8 cellular contexts compared by ENCODE assay signal in the genomic region with DNA sequence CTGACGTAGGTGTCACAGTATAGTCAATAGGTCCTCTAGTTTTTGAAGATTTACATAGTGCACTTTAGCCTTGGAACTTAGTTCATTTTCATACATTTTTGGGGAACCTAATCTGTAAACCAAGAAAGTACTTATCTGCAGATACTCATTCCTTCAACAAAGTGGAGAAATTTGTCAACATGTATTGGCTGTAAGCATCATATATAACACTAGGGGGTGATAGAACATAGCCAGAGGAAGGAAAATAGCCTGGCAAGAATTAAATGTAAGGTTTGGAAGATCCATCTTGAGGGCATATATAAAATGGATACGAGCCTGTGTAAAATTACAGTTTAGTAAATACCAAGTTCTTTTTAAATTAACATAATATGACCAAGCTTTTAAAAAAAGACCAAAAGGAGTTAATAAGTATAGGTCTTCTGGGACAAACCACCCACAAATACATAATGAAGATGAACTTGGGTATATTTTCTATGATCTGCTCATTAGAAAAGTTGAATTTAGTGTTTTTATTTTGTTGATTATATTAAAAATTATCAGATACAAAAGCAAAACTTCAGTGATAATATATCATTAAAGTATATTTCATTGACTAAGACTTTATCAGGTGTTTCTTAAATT. TPM values are rescaled to one million over a fixed set of nuclear protein-coding genes. Genes with fewer than 3 reads are reported as not detected.
DNase-seq lines count a peak whose midpoint lies in the region; FAIRE-seq and TF ChIP-seq lines count a peak whose summit lies in the region.

No MANE protein-coding gene starts in this region.

- H3K9ac ChIP-seq in OCI-LY3 (ENCODE audit: low read length), result no peak overlapping the region

- no peaks in the 10 kb centered on the region for H3K4me1 ChIP-seq in OCI-LY3 (ENCODE audit: low read length)
- H3K4me1 ChIP-seq in effector memory CD4-positive, alpha-beta T cell (ENCODE audit: control insufficient read depth, insufficient read depth, low read length, poor library complexity, severe bottlenecking), result no peaks in the 10 kb centered on the region

- no peaks in the 10 kb centered on the region for H3K27me3 Mint-ChIP-seq in endothelial cell (ENCODE audit: unreplicated experiment)
- no peaks in the 10 kb centered on the region for H3K27me3 Mint-ChIP-seq in osteocyte (ENCODE audit: unreplicated experiment)

- H3K36me3 Mint-ChIP-seq in endothelial cell (ENCODE audit: low read depth, unreplicated experiment), result no peaks in the 10 kb centered on the region
- no peaks in the 10 kb centered on the region for H3K36me3 Mint-ChIP-seq in osteocyte (ENCODE audit: unreplicated experiment)

- H3K4me3 ChIP-seq in OCI-LY3 (ENCODE audit: low read length), result no peak overlapping the region
- H3K4me3 ChIP-seq in effector memory CD4-positive, alpha-beta T cell (ENCODE audit: insufficient read depth, low read depth, low read length, poor library complexity, severe bottlenecking), result no peak overlapping the region

- no peaks in the 10 kb centered on the region for H3K9me3 ChIP-seq in OCI-LY3 (ENCODE audit: insufficient read depth, low read length)
- H3K9me3 ChIP-seq in effector memory CD4-positive, alpha-beta T cell (ENCODE audit: control insufficient read depth, low read length), result no peaks in the 10 kb centered on the region

- no peak overlapping the region for H3K4me2 ChIP-seq in OCI-LY3 (ENCODE audit: low read length)

- H3K36me3 ChIP-seq in OCI-LY3 (replicated peaks; ENCODE audit: low read depth, low read length), result no peaks in the 10 kb centered on the region
- no peaks in the 10 kb centered on the region for H3K36me3 ChIP-seq in effector memory CD4-positive, alpha-beta T cell (ENCODE audit: control insufficient read depth, insufficient read depth, low read length)

- DNase-seq in D341Med (ENCODE audit: low spot score) (peak; percentile 36), HTR-8/SVneo (ENCODE audit: insufficient read length, low spot score) (peak; percentile 51), endothelial cell (ENCODE audit: low spot score) (no peak), osteocyte (ENCODE audit: extremely low spot score, unreplicated experiment) (no peak), OCI-M2 (lab: John Stamatoyannopoulos, UW; ENCODE audit: unreplicated experiment) (no peak)
- no peak for DNase-seq in effector memory CD4-positive, alpha-beta T cell
- DNase-seq in stimulated activated CD4-positive, alpha-beta T cell treated with anti-CD3 and anti-CD28 coated beads, Interleukin-1b, Interleukin-23, amount 100 ng/mL, for 48 hours, result no peak

- H3K9me3 Mint-ChIP-seq in endothelial cell (ENCODE audit: unreplicated experiment), result no peaks in the 10 kb centered on the region
- H3K9me3 Mint-ChIP-seq in osteocyte (ENCODE audit: unreplicated experiment), result no peaks in the 10 kb centered on the region

- peak; percentile 65 for TF ChIP-seq CTCF in OCI-LY3 (IDR thresholded peaks at IDR 0.05; ENCODE audit: low read depth, low read length)
- TF ChIP-seq CTCF in endothelial cell (IDR thresholded peaks at IDR 0.05; ENCODE audit: unreplicated experiment), result peak; percentile 79
- TF ChIP-seq CTCF in osteocyte (IDR thresholded peaks at IDR 0.05), result peak; percentile 84

- H3K27ac Mint-ChIP-seq in endothelial cell (ENCODE audit: unreplicated experiment), result no peak overlapping the region
- H3K27ac Mint-ChIP-seq in osteocyte (ENCODE audit: unreplicated experiment), result no peak overlapping the region

- H3K79me2 ChIP-seq in OCI-LY3 (ENCODE audit: low read length), result no peaks in the 10 kb centered on the region

- H4K20me1 ChIP-seq in OCI-LY3 (ENCODE audit: insufficient read depth, low read length), result no peaks in the 10 kb centered on the region

- H3K27me3 ChIP-seq in OCI-LY3 (ENCODE audit: low read depth, low read length), result no peaks in the 10 kb centered on the region
- H3K27me3 ChIP-seq in effector memory CD4-positive, alpha-beta T cell (replicated peaks; ENCODE audit: control insufficient read depth, insufficient read depth, low read length, poor library complexity, severe bottlenecking), result no peaks in the 10 kb centered on the region

- FAIRE-seq in HTR-8/SVneo (lab: Jason Lieb, UNC), result no peak

- H3K27ac ChIP-seq in OCI-LY3 (ENCODE audit: low read length), result no peak overlapping the region
- H3K27ac ChIP-seq in effector memory CD4-positive, alpha-beta T cell (ENCODE audit: insufficient read depth, low read length, poor library complexity, severe bottlenecking), result no peak overlapping the region

- H3K4me1 Mint-ChIP-seq in endothelial cell (ENCODE audit: unreplicated experiment) (no peaks in the 10 kb centered on the region), osteocyte (ENCODE audit: unreplicated experiment) (peaks cover 17% of the 10 kb centered on the region)

- H2AFZ ChIP-seq in OCI-LY3 (ENCODE audit: low read depth, low read length), result no peak overlapping the region

- H3K4me3 Mint-ChIP-seq in endothelial cell (ENCODE audit: unreplicated experiment) (no peak overlapping the region), osteocyte (ENCODE audit: unreplicated experiment) (no peak overlapping the region)

RNA-seq across cellular contexts. Expression of a gene that starts 18.2 kb away (rescaled TPM):
- 2,729 TPM for total RNA-seq in endothelial cell (ENCODE audit: unreplicated experiment)
- total RNA-seq in osteocyte, result 2,580 and 2,608 TPM in 2 replicates

Comparison
In these comparisons a context has a peak if more than half of its experiments do, and no peak if none do; other contexts are left out.
1. DNase-seq: peak in D341Med (single experiment) and HTR-8/SVneo (single experiment); none in endothelial cell (single experiment), osteocyte (single experiment), effector memory CD4-positive, alpha-beta T cell (0 of 3), OCI-M2 (single experiment) and stimulated activated CD4-positive, alpha-beta T cell treated with anti-CD3 and anti-CD28 coated beads, Interleukin-1b, Interleukin-23, amount 100 ng/mL, for 48 hours (single experiment).
2. Peak in every context shown above with its lines, with median percentiles within 50 percentile points of each other: CTCF ChIP-seq.